Comparison of ENCODE assay signal across 9 cellular contexts in genomic region chr9:131799177-131799823, GRCh38. TPM values are rescaled to one million over a fixed set of nuclear protein-coding genes. Genes with fewer than 3 reads are reported as not detected.
A peak's percentile ranks its signal among the peaks of the same experiment; 100 is the strongest.
DNase-seq lines count a peak whose midpoint lies in the region; ATAC-seq and TF ChIP-seq lines count a peak whose summit lies in the region.
"Had no signal": no experiment of that assay in that cellular context is flagged by ENCODE, and none has a peak within 500 bp of the region (broad histone marks: within the 10 kb centered on the region; RNA-seq: fewer than 3 reads in every experiment).

No MANE protein-coding gene starts in this region.

- no peaks in the 10 kb centered on the region for H3K4me1 Mint-ChIP-seq in naive B cell

- H3K9me3 ChIP-seq in tibial artery, result peaks cover 0 to 7% (median 0%) of the 10 kb centered on the region in 3 donors
- H3K9me3 ChIP-seq: SJSA1 had no signal

- peaks cover 0 to 16% (median 8%) of the 10 kb centered on the region in 7 donors for H3K9me3 Mint-ChIP-seq in naive B cell

- peak overlapping the region in 2 of 6 donors; percentile 52 to 71 for H3K27ac Mint-ChIP-seq in naive B cell

- H3K27ac ChIP-seq in tibial artery, result no peak overlapping the region
- H3K27ac ChIP-seq: SJSA1 had no signal

- peak; percentile 12 for DNase-seq in SIG-M5 treated with dmso at 0.1 percent for 504 hours (lab: John Stamatoyannopoulos, UW; ENCODE audit: unreplicated experiment)
- DNase-seq in SIG-M5 (lab: John Stamatoyannopoulos, UW), result no peak
- peak; percentile 26 for DNase-seq in activated CD4-positive, alpha-beta T cell treated with anti-CD3 and anti-CD28 coated beads for 1 hour
- DNase-seq in dermis microvascular lymphatic vessel endothelial cell (ENCODE audit: low read depth in 2 of 2), result peak; percentile 11 to 50
- peak; percentile 19 for DNase-seq in naive B cell
- DNase-seq in tibial artery, result no peak
- no peak for DNase-seq in NCI-H1436 treated with DMSO at 0.1 percent for 48 hours (lab: John Stamatoyannopoulos, UW)

- H3K27me3 ChIP-seq in tibial artery, result peaks cover 0 to 32% of the 10 kb centered on the region in 2 donors

- no peak for TF ChIP-seq CTCF in tibial artery (IDR thresholded peaks at IDR 0.05)

- no peak overlapping the region for H3K4me3 Mint-ChIP-seq in naive B cell

- H3K4me1 ChIP-seq in tibial artery, result no peaks in the 10 kb centered on the region
- H3K4me1 ChIP-seq: SJSA1 had no signal

- H3K36me3 ChIP-seq in tibial artery, result no peaks in the 10 kb centered on the region
- H3K36me3 ChIP-seq: SJSA1 had no signal

- H3K4me3 ChIP-seq in tibial artery, result no peak overlapping the region
- H3K4me3 ChIP-seq: SJSA1 had no signal

- ATAC-seq in naive B cell (ENCODE audit: low read depth in 2 of 2) (no peak), HG02798 (IDR thresholded peaks at IDR 0.05; ENCODE audit: poor library complexity, unreplicated experiment) (no peak)

- H3K27me3 Mint-ChIP-seq in naive B cell, result peaks cover 30 to 51% (median 50%) of the 10 kb centered on the region in 3 donors

- H3K36me3 Mint-ChIP-seq in naive B cell, result peaks cover 0 to 9% of the 10 kb centered on the region in 2 donors

- intact Hi-C loops in tibial artery (cut with DNase I; ENCODE audit: low total_unique reads), result no loop called here

RNA-seq across cellular contexts. Expression of gene RAPGEF1, which starts 59.4 kb away (rescaled TPM):
- total RNA-seq in dermis microvascular lymphatic vessel endothelial cell, result 32.9 and 41.3 TPM in 2 replicates
- 10 to 100 TPM in 2 of 6 donors, 1 to 10 TPM in 4; 3.4 to 21.1 (median 7.9) TPM for polyA plus RNA-seq in naive B cell (ENCODE audit: low read depth in 6 of 6)

Comparison
In these comparisons a context has a peak if more than half of its experiments do, and no peak if none do; other contexts are left out.
1. DNase-seq: peak in SIG-M5 treated with dmso at 0.1 percent for 504 hours (single experiment), activated CD4-positive, alpha-beta T cell treated with anti-CD3 and anti-CD28 coated beads for 1 hour (single experiment), dermis microvascular lymphatic vessel endothelial cell (2 of 2) and naive B cell (single experiment); none in SIG-M5 (single experiment), tibial artery (0 of 2) and NCI-H1436 treated with DMSO at 0.1 percent for 48 hours (single experiment).